In genomic region chr5:134846641-134846960, GRCh38 we compare ENCODE assay signal across 8 cellular contexts. TPM values are rescaled to one million over a fixed set of nuclear protein-coding genes. Genes with fewer than 3 reads are reported as not detected.
DNase-seq lines count a peak whose midpoint lies in the region; ATAC-seq and TF ChIP-seq lines count a peak whose summit lies in the region.

No MANE protein-coding gene starts in this region.

- H3K9me3 ChIP-seq in HAP-1 (no peaks in the 10 kb centered on the region), SU-DHL-6 (ENCODE audit: insufficient read depth, low read length) (no peaks in the 10 kb centered on the region)
- no peaks in the 10 kb centered on the region for H3K9me3 ChIP-seq in effector memory CD4-positive, alpha-beta T cell (ENCODE audit: control insufficient read depth, low read length)

- H3K36me3 Mint-ChIP-seq in naive B cell = no peaks in the 10 kb centered on the region

- H3K27ac Mint-ChIP-seq in naive B cell = peak overlapping the region; percentile 90 to 98 (median 96)

- no peaks in the 10 kb centered on the region for H3K27me3 ChIP-seq in HAP-1 (ENCODE audit: low read depth)
- no peaks in the 10 kb centered on the region for H3K27me3 ChIP-seq in SU-DHL-6 (ENCODE audit: low read length)
- H3K27me3 ChIP-seq in effector memory CD4-positive, alpha-beta T cell (replicated peaks; ENCODE audit: control insufficient read depth, insufficient read depth, low read length, poor library complexity, severe bottlenecking) = no peaks in the 10 kb centered on the region

- peaks cover 37% of the 10 kb centered on the region for H3K79me2 ChIP-seq in SU-DHL-6 (ENCODE audit: insufficient read depth, low read length)

- no peaks in the 10 kb centered on the region for H3K9me3 Mint-ChIP-seq in naive B cell

- peak overlapping the region; percentile 98 for H3K4me2 ChIP-seq in SU-DHL-6 (ENCODE audit: low read depth, low read length, poor library complexity, severe bottlenecking)

- peak overlapping the region; percentile 93 for H3K9ac ChIP-seq in SU-DHL-6 (ENCODE audit: low read length)

- H2AFZ ChIP-seq in SU-DHL-6 (ENCODE audit: low read depth, low read length, severe bottlenecking) = peak overlapping the region; percentile 34

- 0 out of 2 replicates have a peak, but pooled peaks cover 3% of the 10 kb centered on the region for H4K20me1 ChIP-seq in SU-DHL-6 (ENCODE audit: low read depth, low read length)

- no peak for TF ChIP-seq CTCF in SU-DHL-6 (IDR thresholded peaks at IDR 0.05; ENCODE audit: insufficient read depth, low read length, poor library complexity, severe bottlenecking)

- peak overlapping the region; percentile 88 for H3K27ac ChIP-seq in SU-DHL-6 (ENCODE audit: low read depth, low read length)
- peak overlapping the region; percentile 95 for H3K27ac ChIP-seq in effector memory CD4-positive, alpha-beta T cell (ENCODE audit: insufficient read depth, low read length, poor library complexity, severe bottlenecking)

- no peaks in the 10 kb centered on the region for H3K9me2 ChIP-seq in SU-DHL-6 (replicated peaks; ENCODE audit: insufficient read depth, low read length)

- peaks cover 21 to 45% (median 33%) of the 10 kb centered on the region in 3 donors for H3K4me1 Mint-ChIP-seq in naive B cell

- H3K36me3 ChIP-seq in HAP-1 (replicated peaks) (peaks cover 12% of the 10 kb centered on the region), SU-DHL-6 (ENCODE audit: low read length) (peaks cover 4% of the 10 kb centered on the region; the same call in 1 of the 2 replicates)
- no peaks in the 10 kb centered on the region for H3K36me3 ChIP-seq in effector memory CD4-positive, alpha-beta T cell (ENCODE audit: control insufficient read depth, insufficient read depth, low read length)

- in situ Hi-C loops in HAP-1 (cut with MboI; ENCODE audit: low sequenced_read_pairs) = no loop called here

- H3K4me3 Mint-ChIP-seq in naive B cell = peak overlapping the region; percentile 88 to 96 (median 93)

- H3K4me3 ChIP-seq in HAP-1 = peak overlapping the region; percentile 65
- peak overlapping the region; percentile 80 for H3K4me3 ChIP-seq in SU-DHL-6 (ENCODE audit: insufficient read depth, low read length, poor library complexity, severe bottlenecking)
- H3K4me3 ChIP-seq in effector memory CD4-positive, alpha-beta T cell (ENCODE audit: insufficient read depth, low read depth, low read length, poor library complexity, severe bottlenecking) = peak overlapping the region; percentile 96

- peak; percentile 20 for DNase-seq in CD1c-positive myeloid dendritic cell (ENCODE audit: extremely low spot score)
- DNase-seq in HAP-1 (ENCODE audit: low spot score in 2 of 2) = peak; percentile 59 to 68
- peak in 1 of 3 donors; percentile 5 for DNase-seq in effector memory CD4-positive, alpha-beta T cell
- DNase-seq in naive B cell = no peak
- no peak for DNase-seq in T-helper 9 cell
- no peak for DNase-seq in NCI-H2107 (lab: John Stamatoyannopoulos, UW)

- H3K4me1 ChIP-seq in HAP-1 = peaks cover 11% of the 10 kb centered on the region
- H3K4me1 ChIP-seq in effector memory CD4-positive, alpha-beta T cell (ENCODE audit: control insufficient read depth, insufficient read depth, low read length, poor library complexity, severe bottlenecking) = peaks cover 20% of the 10 kb centered on the region

- no peaks in the 10 kb centered on the region for H3K27me3 Mint-ChIP-seq in naive B cell

- ATAC-seq in naive B cell (ENCODE audit: low read depth in 2 of 2) (no peak), HG03432 (IDR thresholded peaks at IDR 0.05; ENCODE audit: unreplicated experiment) (no peak)

- H3F3A ChIP-seq in SU-DHL-6 (ENCODE audit: insufficient read depth) = peaks cover 14% of the 10 kb centered on the region

RNA-seq across cellular contexts. Expression of gene C5orf24, which starts 0.8 kb away (rescaled TPM):
- 10 to 100 TPM in 5 of 6 donors, 1 to 10 TPM in 1; 5.7 to 15.3 (median 12.0) TPM for polyA plus RNA-seq in naive B cell (ENCODE audit: low read depth in 6 of 6)

RNA-seq across cellular contexts. Expression of gene TXNDC15, which starts 27.6 kb away (rescaled TPM):
- 10 to 100 TPM in 2 of 6 donors, 1 to 10 TPM in 4; 6.7 to 14.8 (median 9.1) TPM for polyA plus RNA-seq in naive B cell (ENCODE audit: low read depth in 6 of 6)

RNA-seq across cellular contexts. Expression of gene PCBD2, which starts 58.3 kb away (rescaled TPM):
- 10 to 100 TPM in 5 of 6 donors, 1 to 10 TPM in 1; 9.5 to 15.5 (median 12.7) TPM for polyA plus RNA-seq in naive B cell (ENCODE audit: low read depth in 6 of 6)

Comparison
In these comparisons a context has a peak if more than half of its experiments do, and no peak if none do; other contexts are left out.
1. DNase-seq: peak in CD1c-positive myeloid dendritic cell (single experiment) and HAP-1 (2 of 2); none in naive B cell (single experiment), T-helper 9 cell (single experiment) and NCI-H2107 (single experiment).
2. Peak in every context shown above with its lines, with median percentiles within 50 percentile points of each other: H3K4me3 ChIP-seq.